Comparison of ENCODE assay signal across 2 cellular contexts in the genomic region with DNA sequence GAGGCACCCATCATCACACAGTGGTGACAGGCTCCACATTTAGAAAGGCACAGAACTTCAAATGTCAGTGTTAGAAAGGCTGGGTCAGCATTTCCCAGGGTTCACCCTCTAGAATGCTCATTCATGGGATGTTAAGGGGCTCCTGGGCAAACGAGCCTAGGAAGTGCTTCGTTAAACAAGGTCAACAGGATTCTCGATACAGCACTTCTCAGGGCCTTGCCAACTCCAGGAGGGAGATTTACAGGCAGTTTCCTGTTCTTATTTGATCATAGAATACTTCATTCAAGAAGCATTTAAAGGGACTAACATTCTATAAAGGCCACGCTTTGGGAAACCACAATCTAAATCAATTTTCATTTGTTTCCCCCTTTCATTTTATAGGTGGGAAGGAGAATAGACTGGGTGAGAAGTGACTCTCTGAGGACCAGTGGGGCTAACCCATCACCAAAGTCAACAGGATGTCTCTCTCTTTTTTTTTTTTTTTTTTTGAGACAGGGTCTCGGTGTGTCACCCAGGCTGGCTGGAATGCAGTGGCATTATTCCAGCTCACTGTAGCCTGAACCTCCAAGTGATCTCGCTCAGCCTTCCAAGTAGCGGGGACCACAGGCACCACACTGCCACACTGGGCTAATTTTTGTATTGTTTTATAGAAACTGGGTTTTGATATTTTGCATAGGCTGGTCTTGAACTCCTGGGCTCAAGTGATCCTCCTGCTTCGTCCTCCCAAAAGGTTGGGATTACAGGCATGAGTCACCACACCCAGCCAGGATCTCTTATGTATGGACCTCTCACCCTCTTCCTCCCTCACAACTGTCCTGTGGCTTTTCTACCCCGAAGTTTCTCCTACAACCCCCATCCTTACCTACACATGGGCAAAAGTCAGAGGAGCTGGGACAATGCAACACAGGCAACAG.
TF ChIP-seq lines count a peak whose summit lies in the region.

No MANE protein-coding gene starts in this region.

TF ChIP-seq in A549, 52 proteins besides CTCF, POLR2A, EP300 and RAD21:
- TF ChIP-seq FOSL2 (IDR thresholded peaks at IDR 0.05) (no peak), FOSL2 (CRISPR knock-in tag; IDR thresholded peaks at IDR 0.05) (peak; percentile 22; the same call in 1 of the 2 replicates), SREBF2 (IDR thresholded peaks at IDR 0.05) (no peak), MAFK (IDR thresholded peaks at IDR 0.05; ENCODE audit: partially characterized antibody) (peak; percentile 79)
TF ChIP-seq in A549: peak in this region for 2.

TF ChIP-seq in IMR-90, 13 proteins besides CTCF, POLR2A, EP300 and RAD21:
- TF ChIP-seq MXI1 (IDR thresholded peaks at IDR 0.05; ENCODE audit: borderline replicate concordance, low read depth, low read length) (no peak), MAFK (IDR thresholded peaks at IDR 0.05; ENCODE audit: low read depth, low read length) (peak; percentile 54)
